Comparison of ENCODE assay signal across 1 cellular context in the genomic region with DNA sequence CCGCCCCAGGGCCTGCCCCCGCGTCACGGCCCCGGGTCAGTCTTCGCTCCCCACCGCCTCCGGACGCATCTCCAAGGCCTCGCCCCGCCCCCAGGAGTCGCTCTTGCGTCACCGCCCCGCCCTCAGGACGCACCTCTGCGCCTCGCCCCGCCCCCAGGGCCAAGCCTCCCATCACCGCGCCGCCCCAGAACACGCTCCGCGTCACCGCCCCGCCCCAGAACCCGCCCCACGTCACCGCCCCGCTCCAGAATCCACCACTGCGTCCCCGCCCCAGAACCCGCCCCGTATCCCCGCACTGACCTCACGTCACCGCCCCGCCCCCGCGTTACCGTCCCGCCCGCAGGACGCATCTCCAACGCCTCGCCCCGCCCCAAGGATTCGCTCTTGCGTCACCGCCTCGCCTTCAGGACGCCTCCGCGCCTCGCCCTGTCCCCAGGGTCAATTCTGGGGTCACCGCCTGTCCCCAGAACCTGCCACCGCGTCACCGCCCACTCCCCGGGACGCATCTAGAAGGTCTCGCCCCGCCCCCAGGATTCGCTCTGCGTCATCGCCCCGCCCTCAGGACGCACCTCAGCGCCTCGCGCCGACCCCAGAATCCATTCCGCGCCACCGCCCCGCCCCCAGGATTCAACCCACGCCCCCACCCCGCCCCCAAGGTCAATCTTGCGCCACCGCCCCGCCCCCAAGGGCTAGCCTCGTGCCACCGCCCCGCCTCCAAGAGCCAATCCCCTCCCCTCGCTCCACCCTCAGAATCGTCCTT.
TF ChIP-seq lines count a peak whose summit lies in the region.

No MANE protein-coding gene starts in this region.

TF ChIP-seq in HepG2, 621 proteins besides CTCF, POLR2A, EP300 and RAD21 (continued from another document and continues in another):
- TF ChIP-seq, protein P1, sequence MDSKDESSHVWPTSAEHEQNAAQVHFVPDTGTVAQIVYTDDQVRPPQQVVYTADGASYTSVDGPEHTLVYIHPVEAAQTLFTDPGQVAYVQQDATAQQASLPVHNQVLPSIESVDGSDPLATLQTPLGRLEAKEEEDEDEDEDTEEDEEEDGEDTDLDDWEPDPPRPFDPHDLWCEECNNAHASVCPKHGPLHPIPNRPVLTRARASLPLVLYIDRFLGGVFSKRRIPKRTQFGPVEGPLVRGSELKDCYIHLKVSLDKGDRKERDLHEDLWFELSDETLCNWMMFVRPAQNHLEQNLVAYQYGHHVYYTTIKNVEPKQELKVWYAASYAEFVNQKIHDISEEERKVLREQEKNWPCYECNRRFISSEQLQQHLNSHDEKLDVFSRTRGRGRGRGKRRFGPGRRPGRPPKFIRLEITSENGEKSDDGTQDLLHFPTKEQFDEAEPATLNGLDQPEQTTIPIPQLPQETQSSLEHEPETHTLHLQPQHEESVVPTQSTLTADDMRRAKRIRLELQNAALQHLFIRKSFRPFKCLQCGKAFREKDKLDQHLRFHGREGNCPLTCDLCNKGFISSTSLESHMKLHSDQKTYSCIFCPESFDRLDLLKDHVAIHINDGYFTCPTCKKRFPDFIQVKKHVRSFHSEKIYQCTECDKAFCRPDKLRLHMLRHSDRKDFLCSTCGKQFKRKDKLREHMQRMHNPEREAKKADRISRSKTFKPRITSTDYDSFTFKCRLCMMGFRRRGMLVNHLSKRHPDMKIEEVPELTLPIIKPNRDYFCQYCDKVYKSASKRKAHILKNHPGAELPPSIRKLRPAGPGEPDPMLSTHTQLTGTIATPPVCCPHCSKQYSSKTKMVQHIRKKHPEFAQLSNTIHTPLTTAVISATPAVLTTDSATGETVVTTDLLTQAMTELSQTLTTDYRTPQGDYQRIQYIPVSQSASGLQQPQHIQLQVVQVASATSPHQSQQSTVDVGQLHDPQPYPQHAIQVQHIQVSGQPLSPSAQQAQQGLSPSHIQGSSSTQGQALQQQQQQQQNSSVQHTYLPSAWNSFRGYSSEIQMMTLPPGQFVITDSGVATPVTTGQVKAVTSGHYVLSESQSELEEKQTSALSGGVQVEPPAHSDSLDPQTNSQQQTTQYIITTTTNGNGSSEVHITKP (CRISPR knock-in tag; IDR thresholded peaks at IDR 0.05; ENCODE audit: low read depth), result no peak
- TF ChIP-seq, protein P2, sequence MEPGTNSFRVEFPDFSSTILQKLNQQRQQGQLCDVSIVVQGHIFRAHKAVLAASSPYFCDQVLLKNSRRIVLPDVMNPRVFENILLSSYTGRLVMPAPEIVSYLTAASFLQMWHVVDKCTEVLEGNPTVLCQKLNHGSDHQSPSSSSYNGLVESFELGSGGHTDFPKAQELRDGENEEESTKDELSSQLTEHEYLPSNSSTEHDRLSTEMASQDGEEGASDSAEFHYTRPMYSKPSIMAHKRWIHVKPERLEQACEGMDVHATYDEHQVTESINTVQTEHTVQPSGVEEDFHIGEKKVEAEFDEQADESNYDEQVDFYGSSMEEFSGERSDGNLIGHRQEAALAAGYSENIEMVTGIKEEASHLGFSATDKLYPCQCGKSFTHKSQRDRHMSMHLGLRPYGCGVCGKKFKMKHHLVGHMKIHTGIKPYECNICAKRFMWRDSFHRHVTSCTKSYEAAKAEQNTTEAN (CRISPR knock-in tag; conservative IDR thresholded peaks at IDR 0.05), result no peak
- no peak for TF ChIP-seq JARID2 (CRISPR knock-in tag; IDR thresholded peaks at IDR 0.05; ENCODE audit: insufficient replicate concordance)
- no peak for TF ChIP-seq ZNF678 (CRISPR knock-in tag; IDR thresholded peaks at IDR 0.05)
- TF ChIP-seq, protein P3, sequence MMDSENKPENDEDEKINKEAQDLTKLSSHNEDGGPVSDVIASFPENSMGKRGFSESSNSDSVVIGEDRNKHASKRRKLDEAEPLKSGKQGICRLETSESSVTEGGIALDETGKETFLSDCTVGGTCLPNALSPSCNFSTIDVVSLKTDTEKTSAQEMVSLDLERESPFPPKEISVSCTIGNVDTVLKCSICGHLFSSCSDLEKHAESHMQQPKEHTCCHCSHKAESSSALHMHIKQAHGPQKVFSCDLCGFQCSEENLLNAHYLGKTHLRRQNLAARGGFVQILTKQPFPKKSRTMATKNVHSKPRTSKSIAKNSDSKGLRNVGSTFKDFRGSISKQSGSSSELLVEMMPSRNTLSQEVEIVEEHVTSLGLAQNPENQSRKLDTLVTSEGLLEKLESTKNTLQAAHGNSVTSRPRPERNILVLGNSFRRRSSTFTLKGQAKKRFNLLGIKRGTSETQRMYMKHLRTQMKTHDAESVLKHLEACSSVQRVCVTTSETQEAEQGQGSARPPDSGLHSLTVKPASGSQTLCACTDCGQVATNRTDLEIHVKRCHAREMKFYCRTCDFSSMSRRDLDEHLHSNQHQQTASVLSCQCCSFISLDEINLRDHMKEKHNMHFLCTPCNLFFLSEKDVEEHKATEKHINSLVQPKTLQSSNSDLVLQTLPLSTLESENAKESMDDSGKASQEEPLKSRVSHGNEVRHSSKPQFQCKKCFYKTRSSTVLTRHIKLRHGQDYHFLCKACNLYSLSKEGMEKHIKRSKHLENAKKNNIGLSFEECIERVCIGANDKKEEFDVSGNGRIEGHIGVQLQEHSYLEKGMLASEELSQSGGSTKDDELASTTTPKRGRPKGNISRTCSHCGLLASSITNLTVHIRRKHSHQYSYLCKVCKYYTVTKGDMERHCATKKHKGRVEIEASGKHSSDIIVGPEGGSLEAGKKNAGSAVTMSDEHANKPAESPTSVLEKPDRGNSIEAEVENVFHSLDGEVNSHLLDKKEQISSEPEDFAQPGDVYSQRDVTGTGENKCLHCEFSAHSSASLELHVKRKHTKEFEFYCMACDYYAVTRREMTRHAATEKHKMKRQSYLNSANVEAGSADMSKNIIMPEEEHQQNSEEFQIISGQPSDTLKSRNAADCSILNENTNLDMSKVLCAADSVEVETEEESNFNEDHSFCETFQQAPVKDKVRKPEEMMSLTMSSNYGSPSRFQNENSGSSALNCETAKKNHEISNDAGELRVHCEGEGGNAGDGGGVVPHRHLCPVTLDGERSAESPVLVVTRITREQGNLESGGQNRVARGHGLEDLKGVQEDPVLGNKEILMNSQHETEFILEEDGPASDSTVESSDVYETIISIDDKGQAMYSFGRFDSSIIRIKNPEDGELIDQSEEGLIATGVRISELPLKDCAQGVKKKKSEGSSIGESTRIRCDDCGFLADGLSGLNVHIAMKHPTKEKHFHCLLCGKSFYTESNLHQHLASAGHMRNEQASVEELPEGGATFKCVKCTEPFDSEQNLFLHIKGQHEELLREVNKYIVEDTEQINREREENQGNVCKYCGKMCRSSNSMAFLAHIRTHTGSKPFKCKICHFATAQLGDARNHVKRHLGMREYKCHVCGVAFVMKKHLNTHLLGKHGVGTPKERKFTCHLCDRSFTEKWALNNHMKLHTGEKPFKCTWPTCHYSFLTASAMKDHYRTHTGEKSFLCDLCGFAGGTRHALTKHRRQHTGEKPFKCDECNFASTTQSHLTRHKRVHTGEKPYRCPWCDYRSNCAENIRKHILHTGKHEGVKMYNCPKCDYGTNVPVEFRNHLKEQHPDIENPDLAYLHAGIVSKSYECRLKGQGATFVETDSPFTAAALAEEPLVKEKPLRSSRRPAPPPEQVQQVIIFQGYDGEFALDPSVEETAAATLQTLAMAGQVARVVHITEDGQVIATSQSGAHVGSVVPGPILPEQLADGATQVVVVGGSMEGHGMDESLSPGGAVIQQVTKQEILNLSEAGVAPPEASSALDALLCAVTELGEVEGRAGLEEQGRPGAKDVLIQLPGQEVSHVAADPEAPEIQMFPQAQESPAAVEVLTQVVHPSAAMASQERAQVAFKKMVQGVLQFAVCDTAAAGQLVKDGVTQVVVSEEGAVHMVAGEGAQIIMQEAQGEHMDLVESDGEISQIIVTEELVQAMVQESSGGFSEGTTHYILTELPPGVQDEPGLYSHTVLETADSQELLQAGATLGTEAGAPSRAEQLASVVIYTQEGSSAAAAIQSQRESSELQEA (CRISPR knock-in tag; IDR thresholded peaks at IDR 0.05; ENCODE audit: not compliant biosample characterization), result no peak
- TF ChIP-seq MED1 (CRISPR knock-in tag; IDR thresholded peaks at IDR 0.05), result peak; percentile 8; the same call in 1 of the 2 replicates
- no peak for TF ChIP-seq SMAD9 (CRISPR knock-in tag; IDR thresholded peaks at IDR 0.05)
- TF ChIP-seq, protein P4, sequence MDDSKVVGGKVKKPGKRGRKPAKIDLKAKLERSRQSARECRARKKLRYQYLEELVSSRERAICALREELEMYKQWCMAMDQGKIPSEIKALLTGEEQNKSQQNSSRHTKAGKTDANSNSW (CRISPR knock-in tag; IDR thresholded peaks at IDR 0.05; ENCODE audit: borderline replicate concordance), result no peak
- TF ChIP-seq, protein P5, sequence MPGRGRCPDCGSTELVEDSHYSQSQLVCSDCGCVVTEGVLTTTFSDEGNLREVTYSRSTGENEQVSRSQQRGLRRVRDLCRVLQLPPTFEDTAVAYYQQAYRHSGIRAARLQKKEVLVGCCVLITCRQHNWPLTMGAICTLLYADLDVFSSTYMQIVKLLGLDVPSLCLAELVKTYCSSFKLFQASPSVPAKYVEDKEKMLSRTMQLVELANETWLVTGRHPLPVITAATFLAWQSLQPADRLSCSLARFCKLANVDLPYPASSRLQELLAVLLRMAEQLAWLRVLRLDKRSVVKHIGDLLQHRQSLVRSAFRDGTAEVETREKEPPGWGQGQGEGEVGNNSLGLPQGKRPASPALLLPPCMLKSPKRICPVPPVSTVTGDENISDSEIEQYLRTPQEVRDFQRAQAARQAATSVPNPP (CRISPR knock-in tag; IDR thresholded peaks at IDR 0.05), result no peak
- TF ChIP-seq, protein P6, sequence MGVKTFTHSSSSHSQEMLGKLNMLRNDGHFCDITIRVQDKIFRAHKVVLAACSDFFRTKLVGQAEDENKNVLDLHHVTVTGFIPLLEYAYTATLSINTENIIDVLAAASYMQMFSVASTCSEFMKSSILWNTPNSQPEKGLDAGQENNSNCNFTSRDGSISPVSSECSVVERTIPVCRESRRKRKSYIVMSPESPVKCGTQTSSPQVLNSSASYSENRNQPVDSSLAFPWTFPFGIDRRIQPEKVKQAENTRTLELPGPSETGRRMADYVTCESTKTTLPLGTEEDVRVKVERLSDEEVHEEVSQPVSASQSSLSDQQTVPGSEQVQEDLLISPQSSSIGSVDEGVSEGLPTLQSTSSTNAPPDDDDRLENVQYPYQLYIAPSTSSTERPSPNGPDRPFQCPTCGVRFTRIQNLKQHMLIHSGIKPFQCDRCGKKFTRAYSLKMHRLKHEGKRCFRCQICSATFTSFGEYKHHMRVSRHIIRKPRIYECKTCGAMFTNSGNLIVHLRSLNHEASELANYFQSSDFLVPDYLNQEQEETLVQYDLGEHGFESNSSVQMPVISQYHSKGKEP (CRISPR knock-in tag; IDR thresholded peaks at IDR 0.05), result no peak
- TF ChIP-seq KDM4B (CRISPR knock-in tag; IDR thresholded peaks at IDR 0.05), result no peak
- TF ChIP-seq RFXAP (CRISPR knock-in tag; IDR thresholded peaks at IDR 0.05; ENCODE audit: borderline replicate concordance), result no peak
- no peak; the same call in 1 of the 2 replicates for TF ChIP-seq RXRB (CRISPR knock-in tag; IDR thresholded peaks at IDR 0.05; ENCODE audit: borderline replicate concordance)
- TF ChIP-seq SIN3A (IDR thresholded peaks at IDR 0.05; ENCODE audit: borderline replicate concordance, low read depth, low read length), result no peak
- TF ChIP-seq, protein P7, sequence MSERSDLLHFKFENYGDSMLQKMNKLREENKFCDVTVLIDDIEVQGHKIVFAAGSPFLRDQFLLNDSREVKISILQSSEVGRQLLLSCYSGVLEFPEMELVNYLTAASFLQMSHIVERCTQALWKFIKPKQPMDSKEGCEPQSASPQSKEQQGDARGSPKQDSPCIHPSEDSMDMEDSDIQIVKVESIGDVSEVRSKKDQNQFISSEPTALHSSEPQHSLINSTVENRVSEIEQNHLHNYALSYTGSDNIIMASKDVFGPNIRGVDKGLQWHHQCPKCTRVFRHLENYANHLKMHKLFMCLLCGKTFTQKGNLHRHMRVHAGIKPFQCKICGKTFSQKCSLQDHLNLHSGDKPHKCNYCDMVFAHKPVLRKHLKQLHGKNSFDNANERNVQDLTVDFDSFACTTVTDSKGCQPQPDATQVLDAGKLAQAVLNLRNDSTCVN (CRISPR knock-in tag; IDR thresholded peaks at IDR 0.05; ENCODE audit: borderline replicate concordance), result 0 out of 2 replicates have a peak, but pooled peaks have one; percentile 59
- TF ChIP-seq ZNF17 (CRISPR knock-in tag; IDR thresholded peaks at IDR 0.05), result no peak
- TF ChIP-seq PRMT3 (CRISPR knock-in tag; IDR thresholded peaks at IDR 0.05; ENCODE audit: borderline replicate concordance, low read depth), result no peak
- TF ChIP-seq, protein P8, sequence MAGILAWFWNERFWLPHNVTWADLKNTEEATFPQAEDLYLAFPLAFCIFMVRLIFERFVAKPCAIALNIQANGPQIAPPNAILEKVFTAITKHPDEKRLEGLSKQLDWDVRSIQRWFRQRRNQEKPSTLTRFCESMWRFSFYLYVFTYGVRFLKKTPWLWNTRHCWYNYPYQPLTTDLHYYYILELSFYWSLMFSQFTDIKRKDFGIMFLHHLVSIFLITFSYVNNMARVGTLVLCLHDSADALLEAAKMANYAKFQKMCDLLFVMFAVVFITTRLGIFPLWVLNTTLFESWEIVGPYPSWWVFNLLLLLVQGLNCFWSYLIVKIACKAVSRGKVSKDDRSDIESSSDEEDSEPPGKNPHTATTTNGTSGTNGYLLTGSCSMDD (CRISPR knock-in tag; IDR thresholded peaks at IDR 0.05), result no peak
- TF ChIP-seq ZEB1 (IDR thresholded peaks at IDR 0.05; ENCODE audit: insufficient replicate concordance, low read depth), result no peak
- TF ChIP-seq, protein P9, sequence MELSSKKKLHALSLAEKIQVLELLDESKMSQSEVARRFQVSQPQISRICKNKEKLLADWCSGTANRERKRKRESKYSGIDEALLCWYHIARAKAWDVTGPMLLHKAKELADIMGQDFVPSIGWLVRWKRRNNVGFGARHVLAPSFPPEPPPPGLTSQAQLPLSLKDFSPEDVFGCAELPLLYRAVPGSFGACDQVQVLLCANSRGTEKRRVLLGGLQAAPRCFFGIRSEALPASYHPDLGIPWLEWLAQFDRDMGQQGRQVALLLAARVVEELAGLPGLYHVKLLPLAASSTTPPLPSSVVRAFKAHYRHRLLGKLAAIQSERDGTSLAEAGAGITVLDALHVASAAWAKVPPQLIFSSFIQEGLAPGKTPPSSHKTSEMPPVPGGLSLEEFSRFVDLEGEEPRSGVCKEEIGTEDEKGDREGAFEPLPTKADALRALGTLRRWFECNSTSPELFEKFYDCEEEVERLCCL (CRISPR knock-in tag; IDR thresholded peaks at IDR 0.05; ENCODE audit: borderline replicate concordance), result no peak
- TF ChIP-seq NFATC3 (CRISPR knock-in tag; IDR thresholded peaks at IDR 0.05), result no peak
- TF ChIP-seq STAT5B (CRISPR knock-in tag; IDR thresholded peaks at IDR 0.05), result no peak
- no peak for TF ChIP-seq NAIF1 (CRISPR knock-in tag; IDR thresholded peaks at IDR 0.05; ENCODE audit: borderline replicate concordance)
- no peak for TF ChIP-seq MEIS2 (CRISPR knock-in tag; IDR thresholded peaks at IDR 0.05)
- no peak for TF ChIP-seq ZNF781 (CRISPR knock-in tag; IDR thresholded peaks at IDR 0.05; ENCODE audit: borderline replicate concordance, not compliant biosample characterization)
- TF ChIP-seq ZNF337 (CRISPR knock-in tag; IDR thresholded peaks at IDR 0.05; ENCODE audit: borderline replicate concordance, low read depth), result no peak
- TF ChIP-seq, protein P10, sequence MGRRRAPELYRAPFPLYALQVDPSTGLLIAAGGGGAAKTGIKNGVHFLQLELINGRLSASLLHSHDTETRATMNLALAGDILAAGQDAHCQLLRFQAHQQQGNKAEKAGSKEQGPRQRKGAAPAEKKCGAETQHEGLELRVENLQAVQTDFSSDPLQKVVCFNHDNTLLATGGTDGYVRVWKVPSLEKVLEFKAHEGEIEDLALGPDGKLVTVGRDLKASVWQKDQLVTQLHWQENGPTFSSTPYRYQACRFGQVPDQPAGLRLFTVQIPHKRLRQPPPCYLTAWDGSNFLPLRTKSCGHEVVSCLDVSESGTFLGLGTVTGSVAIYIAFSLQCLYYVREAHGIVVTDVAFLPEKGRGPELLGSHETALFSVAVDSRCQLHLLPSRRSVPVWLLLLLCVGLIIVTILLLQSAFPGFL (CRISPR knock-in tag; IDR thresholded peaks at IDR 0.05), result no peak
